ENCODE assay signal across 2 cellular contexts in genomic region chr5:72093824-72094223, GRCh38.
TF ChIP-seq lines count a peak whose summit lies in the region.

No MANE protein-coding gene starts in this region.

TF ChIP-seq in A549, 52 proteins besides CTCF, POLR2A, EP300 and RAD21 (continued from another document):
- TF ChIP-seq HEYL (CRISPR knock-in tag; IDR thresholded peaks at IDR 0.05) (no peak), E2F6 (IDR thresholded peaks at IDR 0.05; ENCODE audit: borderline replicate concordance, low read depth) (no peak), GATA3 (IDR thresholded peaks at IDR 0.05; ENCODE audit: borderline replicate concordance) (no peak), BCL3 (IDR thresholded peaks at IDR 0.05) (no peak), HOXA7 (CRISPR knock-in tag; IDR thresholded peaks at IDR 0.05) (no peak), USF2 (IDR thresholded peaks at IDR 0.05) (no peak), ZFP36 (IDR thresholded peaks at IDR 0.05; ENCODE audit: borderline replicate concordance, partially characterized antibody) (no peak), HOXB5 (CRISPR knock-in tag; IDR thresholded peaks at IDR 0.05) (no peak), NR3C1 (IDR thresholded peaks at IDR 0.05) (no peak)
- TF ChIP-seq, protein P1, sequence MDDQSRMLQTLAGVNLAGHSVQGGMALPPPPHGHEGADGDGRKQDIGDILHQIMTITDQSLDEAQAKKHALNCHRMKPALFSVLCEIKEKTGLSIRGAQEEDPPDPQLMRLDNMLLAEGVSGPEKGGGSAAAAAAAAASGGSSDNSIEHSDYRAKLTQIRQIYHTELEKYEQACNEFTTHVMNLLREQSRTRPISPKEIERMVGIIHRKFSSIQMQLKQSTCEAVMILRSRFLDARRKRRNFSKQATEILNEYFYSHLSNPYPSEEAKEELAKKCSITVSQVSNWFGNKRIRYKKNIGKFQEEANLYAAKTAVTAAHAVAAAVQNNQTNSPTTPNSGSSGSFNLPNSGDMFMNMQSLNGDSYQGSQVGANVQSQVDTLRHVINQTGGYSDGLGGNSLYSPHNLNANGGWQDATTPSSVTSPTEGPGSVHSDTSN (IDR thresholded peaks at IDR 0.05) = no peak
- TF ChIP-seq, protein P2, sequence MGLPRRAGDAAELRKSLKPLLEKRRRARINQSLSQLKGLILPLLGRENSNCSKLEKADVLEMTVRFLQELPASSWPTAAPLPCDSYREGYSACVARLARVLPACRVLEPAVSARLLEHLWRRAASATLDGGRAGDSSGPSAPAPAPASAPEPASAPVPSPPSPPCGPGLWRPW (IDR thresholded peaks at IDR 0.05) = no peak

TF ChIP-seq in IMR-90, 13 proteins besides CTCF, POLR2A, EP300 and RAD21:
- TF ChIP-seq RCOR1 (IDR thresholded peaks at IDR 0.05; ENCODE audit: insufficient replicate concordance, low read length) (no peak), CEBPB (IDR thresholded peaks at IDR 0.05; ENCODE audit: low read depth, low read length) (no peak), MAFK (IDR thresholded peaks at IDR 0.05; ENCODE audit: low read depth, low read length) (no peak), RFX5 (IDR thresholded peaks at IDR 0.05; ENCODE audit: low read depth, low read length) (no peak)
